ENCODE assay signal across 35 cellular contexts in genomic region chr6:4560225-4561077, GRCh38.
A peak's percentile ranks its signal among the peaks of the same experiment; 100 is the strongest.
DNase-seq lines count a peak whose midpoint lies in the region; ATAC-seq, FAIRE-seq and TF ChIP-seq lines count a peak whose summit lies in the region.
"Had no signal": no experiment of that assay in that cellular context is flagged by ENCODE, and none has a peak within 500 bp of the region (broad histone marks: within the 10 kb centered on the region; RNA-seq: fewer than 3 reads in every experiment).

No MANE protein-coding gene starts in this region.

- WGBS in H1 (ENCODE audit: extremely low coverage in 1 of 2, insufficient coverage in 1 of 2, insufficient read length in 1 of 2, insufficient replicate concordance in 2 of 2, low coverage in 1 of 2, low lambda C conversion rate in 2 of 2, missing lambda C conversion rate in 1 of 2), 2 experiments, result 81% methylated on average over 12 of the region's 12 CpGs; no CpG with 5 or more reads in 1 of the 2 experiments

- no peak for DNase-seq in activated naive CD8-positive, alpha-beta T cell treated with anti-CD3 and anti-CD28 coated beads, Interleukin-2, amount 50 U/mL, for 24 hours
- DNase-seq in activated naive CD8-positive, alpha-beta T cell treated with anti-CD3 and anti-CD28 coated beads for 36 hours, result no peak
- DNase-seq in NOMO-1 treated with DMSO at 0.1 percent for 48 hours (lab: John Stamatoyannopoulos, UW; ENCODE audit: unreplicated experiment) (peak; percentile 24), H1 (ENCODE audit: low read depth in 1 of 2, low spot score in 2 of 2) (no peak), upper lobe of right lung (no peak), GM20000 (ENCODE audit: low spot score) (no peak), natural killer cell (no peak)
- DNase-seq: activated CD4-positive, alpha-beta T cell treated with anti-CD3 and anti-CD28 coated beads for 1 hour; activated CD8-positive, alpha-beta memory T cell treated with anti-CD3 and anti-CD28 coated beads, Interleukin-2, amount 50 U/mL, for 48 hours; activated CD8-positive, alpha-beta T cell treated with anti-CD3 and anti-CD28 coated beads for 36 hours; activated naive CD4-positive, alpha-beta T cell treated with anti-CD3 and anti-CD28 coated beads, Interleukin-2, amount 10 ng/mL, durations not matched to agents 7 days and 5 days; amniotic stem cell; CD4-positive, alpha-beta memory T cell; dorsolateral prefrontal cortex; lower lobe of right lung; MM.1S; NCI-H1694; stimulated activated CD4-positive, alpha-beta T cell treated with anti-CD3 and anti-CD28 coated beads, Interleukin-4, amount 100 ng/mL, for 4 hours; T-helper 1 cell; uterus had no signal

- no peak overlapping the region for H3K18ac ChIP-seq in H1 (ENCODE audit: extremely low read depth, low read length)

- no peak for TF ChIP-seq RAD21 in H1 (IDR thresholded peaks at IDR 0.05 in 1 of 2, conservative IDR thresholded peaks at IDR 0.05 in 1 of 2; ENCODE audit: low read depth in 2 of 2, low read length in 2 of 2)

- no peak overlapping the region for H3K4ac ChIP-seq in H1 (replicated peaks; ENCODE audit: insufficient read length, low read depth, low read length)

- no peaks in the 10 kb centered on the region for H3K4me1 ChIP-seq in H1 (replicated peaks in 1 of 4; ENCODE audit: control insufficient read depth in 3 of 4, insufficient read depth in 4 of 4, low read length in 3 of 4)
- no peaks in the 10 kb centered on the region for H3K4me1 ChIP-seq in upper lobe of right lung
- H3K4me1 ChIP-seq: lower lobe of right lung, SJSA1, uterus had no signal

- no peak for TF ChIP-seq EP300 in H1 (IDR thresholded peaks at IDR 0.05; ENCODE audit: borderline replicate concordance in 1 of 2, low read depth in 2 of 2, low read length in 2 of 2)

- no peak overlapping the region; the same call in 1 of the 2 replicates for H4K8ac ChIP-seq in H1 (ENCODE audit: extremely low read depth, insufficient read depth, low read length)

- no peaks in the 10 kb centered on the region for H3K36me3 Mint-ChIP-seq in activated naive CD8-positive, alpha-beta T cell treated with anti-CD3 and anti-CD28 coated beads, Interleukin-2, amount 50 U/mL, for 24 hours (ENCODE audit: low read depth)
- H3K36me3 Mint-ChIP-seq in activated naive CD8-positive, alpha-beta T cell treated with anti-CD3 and anti-CD28 coated beads for 36 hours, result no peaks in the 10 kb centered on the region
- H3K36me3 Mint-ChIP-seq in natural killer cell, result no peaks in the 10 kb centered on the region
- H3K36me3 Mint-ChIP-seq: activated naive CD4-positive, alpha-beta T cell treated with anti-CD3 and anti-CD28 coated beads, Interleukin-2, amount 10 ng/mL, durations not matched to agents 7 days and 5 days; brain; CD4-positive, alpha-beta memory T cell had no signal

- H2BK120ac ChIP-seq in H1 (replicated peaks; ENCODE audit: low read depth, low read length), result no peak overlapping the region

- H3K4me2 ChIP-seq in H1 (ENCODE audit: insufficient read depth in 1 of 2, low read depth in 2 of 2, low read length in 2 of 2), result no peak overlapping the region
- H3K4me2 ChIP-seq: hepatocyte, KMS-11 had no signal

- no peaks in the 10 kb centered on the region for H3K4me1 Mint-ChIP-seq in activated naive CD8-positive, alpha-beta T cell treated with anti-CD3 and anti-CD28 coated beads, Interleukin-2, amount 50 U/mL, for 24 hours
- H3K4me1 Mint-ChIP-seq in activated naive CD8-positive, alpha-beta T cell treated with anti-CD3 and anti-CD28 coated beads for 36 hours, result no peaks in the 10 kb centered on the region
- H3K4me1 Mint-ChIP-seq in natural killer cell, result no peaks in the 10 kb centered on the region
- H3K4me1 Mint-ChIP-seq: activated naive CD4-positive, alpha-beta T cell treated with anti-CD3 and anti-CD28 coated beads, Interleukin-2, amount 10 ng/mL, durations not matched to agents 7 days and 5 days; CD4-positive, alpha-beta memory T cell had no signal

- peaks cover 9% of the 10 kb centered on the region for H3K27me3 Mint-ChIP-seq in activated naive CD8-positive, alpha-beta T cell treated with anti-CD3 and anti-CD28 coated beads, Interleukin-2, amount 50 U/mL, for 24 hours
- no peaks in the 10 kb centered on the region for H3K27me3 Mint-ChIP-seq in activated naive CD8-positive, alpha-beta T cell treated with anti-CD3 and anti-CD28 coated beads for 36 hours
- H3K27me3 Mint-ChIP-seq in natural killer cell (ENCODE audit: low read depth in 2 of 2), result peaks cover 10 to 11% of the 10 kb centered on the region in 2 donors
- H3K27me3 Mint-ChIP-seq: activated naive CD4-positive, alpha-beta T cell treated with anti-CD3 and anti-CD28 coated beads, Interleukin-2, amount 10 ng/mL, durations not matched to agents 7 days and 5 days had no signal

- H3K36me3 ChIP-seq in H1 (ENCODE audit: control insufficient read depth in 2 of 4, insufficient read depth in 4 of 4, low read length in 3 of 4) (no peaks in the 10 kb centered on the region), upper lobe of right lung (no peaks in the 10 kb centered on the region)
- H3K36me3 ChIP-seq: gastroesophageal sphincter, lower lobe of right lung, SJSA1, uterus had no signal

- TF ChIP-seq POLR2A in H1 (IDR thresholded peaks at IDR 0.05; ENCODE audit: control extremely low read depth in 1 of 2, low read depth in 2 of 2, low read length in 2 of 2), result no peak

- no peak overlapping the region for H3K4me3 Mint-ChIP-seq in activated naive CD8-positive, alpha-beta T cell treated with anti-CD3 and anti-CD28 coated beads, Interleukin-2, amount 50 U/mL, for 24 hours
- H3K4me3 Mint-ChIP-seq in activated naive CD8-positive, alpha-beta T cell treated with anti-CD3 and anti-CD28 coated beads for 36 hours, result no peak overlapping the region
- no peak overlapping the region for H3K4me3 Mint-ChIP-seq in natural killer cell
- H3K4me3 Mint-ChIP-seq: activated CD8-positive, alpha-beta T cell treated with anti-CD3 and anti-CD28 coated beads for 36 hours; activated naive CD4-positive, alpha-beta T cell treated with anti-CD3 and anti-CD28 coated beads, Interleukin-2, amount 10 ng/mL, durations not matched to agents 7 days and 5 days; activated T-helper 1 cell treated with anti-CD3 and anti-CD28 coated beads, Interleukin-12 subunit alpha, Interleukin-12 subunit beta, Interleukin-2, Interleukin-4 antibody, amounts not matched to agents 30 ng/mL and 10 ng/mL and 1 ng/mL, durations not matched to agents 14 hours and 24 hours and 36 hours; brain; CD4-positive, alpha-beta memory T cell; nephron had no signal

- H3K9me3 ChIP-seq in H1 (ENCODE audit: insufficient read depth in 2 of 2, low read depth in 1 of 2, low read length in 1 of 2) (no peaks in the 10 kb centered on the region), upper lobe of right lung (no peaks in the 10 kb centered on the region)
- H3K9me3 ChIP-seq: gastroesophageal sphincter, lower lobe of right lung, SJSA1, uterus had no signal

- H4K20me1 ChIP-seq in H1 (replicated peaks in 1 of 2; ENCODE audit: control insufficient read depth in 1 of 2, insufficient read depth in 2 of 2, low read length in 2 of 2), result no peaks in the 10 kb centered on the region

- no peak overlapping the region for H4K91ac ChIP-seq in H1 (replicated peaks; ENCODE audit: insufficient read length, low read length)

- H2BK12ac ChIP-seq in H1 (ENCODE audit: low read depth, low read length), result no peak overlapping the region

- no peak for TF ChIP-seq CTCF in H1 (IDR thresholded peaks at IDR 0.05; ENCODE audit: control extremely low read depth in 1 of 3, insufficient read depth in 1 of 3, low read depth in 1 of 3, low read length in 3 of 3)
- TF ChIP-seq CTCF in upper lobe of right lung (IDR thresholded peaks at IDR 0.05), result no peak
- TF ChIP-seq CTCF in GM20000 (IDR thresholded peaks at IDR 0.05; ENCODE audit: extremely low read depth, missing control alignments), result no peak
- no peak for TF ChIP-seq CTCF in natural killer cell (IDR thresholded peaks at IDR 0.05)

- no peak overlapping the region for H2BK20ac ChIP-seq in H1 (ENCODE audit: low read length)

- ATAC-seq in activated naive CD8-positive, alpha-beta T cell treated with anti-CD3 and anti-CD28 coated beads, Interleukin-2, amount 50 U/mL, for 24 hours, result peak; percentile 28
- ATAC-seq in upper lobe of right lung (peak; percentile 53), HG03135 (IDR thresholded peaks at IDR 0.05; ENCODE audit: unreplicated experiment) (no peak), natural killer cell (no peak)
- ATAC-seq: activated CD8-positive, alpha-beta T cell treated with anti-CD3 and anti-CD28 coated beads for 36 hours; gastroesophageal sphincter had no signal

- intact Hi-C loops in upper lobe of right lung (cut with DNase I) (no loop called here), natural killer cell (cut with micrococcal nuclease) (no loop called here)

- H2AFZ ChIP-seq in H1 (ENCODE audit: low read length), result 0 out of 2 replicates have a peak overlapping the region, but pooled peaks have one; percentile 41
- H2AFZ ChIP-seq: hepatocyte had no signal

- FAIRE-seq in H1 (lab: Jason Lieb, UNC), result no peak
- FAIRE-seq: A204.1, D721Med, endometrium, GM18507, GM19239, H54, TTC549 had no signal

- no peaks in the 10 kb centered on the region for H3K79me2 ChIP-seq in H1 (ENCODE audit: control insufficient read depth in 1 of 2, insufficient read depth in 2 of 2, low read length in 2 of 2)
- H3K79me2 ChIP-seq: hepatocyte had no signal

- POLR2A ChIA-PET in H1 (lab: Charles Lee; ENCODE audit: partially characterized antibody), result no interaction called here

- H3K9me3 Mint-ChIP-seq in activated naive CD8-positive, alpha-beta T cell treated with anti-CD3 and anti-CD28 coated beads, Interleukin-2, amount 50 U/mL, for 24 hours, result no peaks in the 10 kb centered on the region
- no peaks in the 10 kb centered on the region for H3K9me3 Mint-ChIP-seq in activated naive CD8-positive, alpha-beta T cell treated with anti-CD3 and anti-CD28 coated beads for 36 hours
- no peaks in the 10 kb centered on the region for H3K9me3 Mint-ChIP-seq in natural killer cell
- H3K9me3 Mint-ChIP-seq: activated CD8-positive, alpha-beta T cell treated with anti-CD3 and anti-CD28 coated beads for 36 hours; activated naive CD4-positive, alpha-beta T cell treated with anti-CD3 and anti-CD28 coated beads, Interleukin-2, amount 10 ng/mL, durations not matched to agents 7 days and 5 days; activated T-helper 1 cell treated with anti-CD3 and anti-CD28 coated beads, Interleukin-12 subunit alpha, Interleukin-12 subunit beta, Interleukin-2, Interleukin-4 antibody, amounts not matched to agents 30 ng/mL and 10 ng/mL and 1 ng/mL, durations not matched to agents 14 hours and 24 hours and 36 hours had no signal

- no peak overlapping the region for H2BK5ac ChIP-seq in H1 (ENCODE audit: low read depth, low read length)

- H3K27ac ChIP-seq in H1 (ENCODE audit: low read depth, low read length), result no peak overlapping the region
- no peak overlapping the region for H3K27ac ChIP-seq in upper lobe of right lung
- H3K27ac ChIP-seq: dorsolateral prefrontal cortex, gastroesophageal sphincter, hepatocyte, KMS-11, lower lobe of right lung, SJSA1, uterus had no signal

- H3K27me3 ChIP-seq in H1 (replicated peaks in 1 of 4; ENCODE audit: control insufficient read depth in 3 of 4, extremely low read depth in 1 of 4, insufficient read depth in 3 of 4, low read length in 3 of 4) (no peaks in the 10 kb centered on the region), upper lobe of right lung (no peaks in the 10 kb centered on the region)
- H3K27me3 ChIP-seq: dorsolateral prefrontal cortex, gastroesophageal sphincter, hepatocyte, SJSA1, uterus had no signal

- no peak overlapping the region for H3K56ac ChIP-seq in H1 (replicated peaks; ENCODE audit: insufficient read length, low read depth, low read length)

- peak overlapping the region; percentile 93; the same call in 1 of the 2 replicates for H2AK5ac ChIP-seq in H1 (ENCODE audit: low read depth, low read length)

- no peaks in the 10 kb centered on the region for H3K79me1 ChIP-seq in H1 (ENCODE audit: low read depth, low read length)

- H3K4me3 ChIP-seq in H1 (ENCODE audit: extremely low read depth in 1 of 4, insufficient read depth in 2 of 4, low read depth in 3 of 4, low read length in 4 of 4), result no peak overlapping the region
- no peak overlapping the region for H3K4me3 ChIP-seq in upper lobe of right lung
- H3K4me3 ChIP-seq: dorsolateral prefrontal cortex, gastroesophageal sphincter, hepatocyte, lower lobe of right lung, SJSA1, uterus had no signal

- no peak overlapping the region for H2BK15ac ChIP-seq in H1 (ENCODE audit: low read length)

- H3K23ac ChIP-seq in H1 (ENCODE audit: insufficient read length), result no peak overlapping the region

- no peak overlapping the region for H3K27ac Mint-ChIP-seq in activated naive CD8-positive, alpha-beta T cell treated with anti-CD3 and anti-CD28 coated beads, Interleukin-2, amount 50 U/mL, for 24 hours
- no peak overlapping the region for H3K27ac Mint-ChIP-seq in activated naive CD8-positive, alpha-beta T cell treated with anti-CD3 and anti-CD28 coated beads for 36 hours
- no peak overlapping the region for H3K27ac Mint-ChIP-seq in natural killer cell
- H3K27ac Mint-ChIP-seq: activated CD8-positive, alpha-beta T cell treated with anti-CD3 and anti-CD28 coated beads for 36 hours; activated naive CD4-positive, alpha-beta T cell treated with anti-CD3 and anti-CD28 coated beads, Interleukin-2, amount 10 ng/mL, durations not matched to agents 7 days and 5 days; activated T-helper 1 cell treated with anti-CD3 and anti-CD28 coated beads, Interleukin-12 subunit alpha, Interleukin-12 subunit beta, Interleukin-2, Interleukin-4 antibody, amounts not matched to agents 30 ng/mL and 10 ng/mL and 1 ng/mL, durations not matched to agents 14 hours and 24 hours and 36 hours; CD4-positive, alpha-beta memory T cell; nephron had no signal

- CTCF ChIA-PET in H1 (lab: Charles Lee; ENCODE audit: partially characterized antibody), result no interaction called here

- no peak overlapping the region for H3K14ac ChIP-seq in H1 (ENCODE audit: insufficient read length)

- H3K9ac ChIP-seq in H1 (replicated peaks in 1 of 4; ENCODE audit: extremely low read depth in 1 of 4, low read depth in 3 of 4, low read length in 3 of 4), result no peak overlapping the region
- H3K9ac ChIP-seq: KMS-11 had no signal

- H4K5ac ChIP-seq in H1 (ENCODE audit: insufficient read length, low read depth, low read length), result no peak overlapping the region

- no peaks in the 10 kb centered on the region for H3K23me2 ChIP-seq in H1 (ENCODE audit: low read depth, low read length)

Comparison
In these comparisons a context has a peak if more than half of its experiments do, and no peak if none do; other contexts are left out.
1. ATAC-seq: peak in activated naive CD8-positive, alpha-beta T cell treated with anti-CD3 and anti-CD28 coated beads, Interleukin-2, amount 50 U/mL, for 24 hours (single experiment) and upper lobe of right lung (single experiment); none in HG03135 (single experiment) and natural killer cell (0 of 3).